9 cellular contexts compared by ENCODE assay signal in genomic region chr17:73068322-73069153, GRCh38. TPM values are rescaled to one million over a fixed set of nuclear protein-coding genes. Genes with fewer than 3 reads are reported as not detected.
DNase-seq lines count a peak whose midpoint lies in the region; ATAC-seq and TF ChIP-seq lines count a peak whose summit lies in the region.
"Had no signal": no experiment of that assay in that cellular context is flagged by ENCODE, and none has a peak within 500 bp of the region (broad histone marks: within the 10 kb centered on the region; RNA-seq: fewer than 3 reads in every experiment).

No MANE protein-coding gene starts in this region.

- H3K27ac Mint-ChIP-seq in osteocyte (ENCODE audit: unreplicated experiment): peak overlapping the region; percentile 84
- H3K27ac Mint-ChIP-seq: activated naive CD8-positive, alpha-beta T cell treated with anti-CD3 and anti-CD28 coated beads, Interleukin-2, amount 10 ng/mL, durations not matched to agents 7 days and 5 days had no signal

- ATAC-seq in esophagus mucosa (peak; percentile 40), HG02571 (IDR thresholded peaks at IDR 0.05; ENCODE audit: unreplicated experiment) (no peak), HG03378 (IDR thresholded peaks at IDR 0.05; ENCODE audit: unreplicated experiment) (no peak), GM19324 (IDR thresholded peaks at IDR 0.05; ENCODE audit: low FRiP score, unreplicated experiment) (no peak)

- DNase-seq in EH (ENCODE audit: low read depth) (peak; percentile 81), RPMI7951 (ENCODE audit: low read depth) (peak; percentile 83), osteocyte (ENCODE audit: extremely low spot score, unreplicated experiment) (no peak), NOMO-1 (lab: John Stamatoyannopoulos, UW; ENCODE audit: unreplicated experiment in 2 of 2) (no peak)
- DNase-seq: activated naive CD8-positive, alpha-beta T cell treated with anti-CD3 and anti-CD28 coated beads, Interleukin-2, amount 10 ng/mL, durations not matched to agents 7 days and 5 days had no signal

- no peak overlapping the region for H3K4me3 Mint-ChIP-seq in osteocyte (ENCODE audit: unreplicated experiment)
- H3K4me3 Mint-ChIP-seq: activated naive CD8-positive, alpha-beta T cell treated with anti-CD3 and anti-CD28 coated beads, Interleukin-2, amount 10 ng/mL, durations not matched to agents 7 days and 5 days had no signal

- no peak for TF ChIP-seq CTCF in osteocyte (IDR thresholded peaks at IDR 0.05)

- no peaks in the 10 kb centered on the region for H3K27me3 Mint-ChIP-seq in osteocyte (ENCODE audit: unreplicated experiment)
- H3K27me3 Mint-ChIP-seq: activated naive CD8-positive, alpha-beta T cell treated with anti-CD3 and anti-CD28 coated beads, Interleukin-2, amount 10 ng/mL, durations not matched to agents 7 days and 5 days had no signal

- no peaks in the 10 kb centered on the region for H3K9me3 Mint-ChIP-seq in osteocyte (ENCODE audit: unreplicated experiment)

- peaks cover 68% of the 10 kb centered on the region for H3K4me1 Mint-ChIP-seq in osteocyte (ENCODE audit: unreplicated experiment)

- H3K36me3 Mint-ChIP-seq in osteocyte (ENCODE audit: unreplicated experiment): peaks cover 19% of the 10 kb centered on the region

RNA-seq across cellular contexts. Expression of gene SLC39A11, which starts 23.9 kb away (rescaled TPM):
- total RNA-seq in RPMI7951 (2014; rRNA removed; shearing (Covaris generic)): 7.6 and 7.9 TPM in 2 replicates
- total RNA-seq in esophagus mucosa (32.8 TPM), osteocyte (48.2 and 50.2 TPM in 2 replicates)

Comparison
In these comparisons a context has a peak if more than half of its experiments do, and no peak if none do; other contexts are left out.
1. DNase-seq: peak in EH (single experiment) and RPMI7951 (single experiment); none in osteocyte (single experiment) and NOMO-1 (0 of 2).